Comparison of ENCODE assay signal across 1 cellular context in genomic region chr6:156876302-156876701, GRCh38.
TF ChIP-seq lines count a peak whose summit lies in the region.

No MANE protein-coding gene starts in this region.

TF ChIP-seq in endothelial cell of umbilical vein, 7 proteins besides CTCF, POLR2A, EP300 and RAD21 (continued from another document):
- no peak for TF ChIP-seq MAX (IDR thresholded peaks at IDR 0.05; ENCODE audit: insufficient read depth, insufficient read length)
- no peak for TF ChIP-seq JUN (IDR thresholded peaks at IDR 0.05; ENCODE audit: borderline replicate concordance, insufficient read depth, insufficient read length, low read depth)
- TF ChIP-seq MYC (IDR thresholded peaks at IDR 0.05; ENCODE audit: low read depth, low read length): no peak
- no peak for TF ChIP-seq POLR2AphosphoS5 (IDR thresholded peaks at IDR 0.05; ENCODE audit: insufficient read depth, low read depth, low read length)
- TF ChIP-seq GATA2 (IDR thresholded peaks at IDR 0.05; ENCODE audit: insufficient read depth, insufficient read length, low read depth, low read length): no peak
- no peak for TF ChIP-seq EZH2 (IDR thresholded peaks at IDR 0.05; ENCODE audit: borderline replicate concordance, low read depth, low read length, severe bottlenecking)
